Comparison of ENCODE assay signal across 8 cellular contexts in the genomic region with DNA sequence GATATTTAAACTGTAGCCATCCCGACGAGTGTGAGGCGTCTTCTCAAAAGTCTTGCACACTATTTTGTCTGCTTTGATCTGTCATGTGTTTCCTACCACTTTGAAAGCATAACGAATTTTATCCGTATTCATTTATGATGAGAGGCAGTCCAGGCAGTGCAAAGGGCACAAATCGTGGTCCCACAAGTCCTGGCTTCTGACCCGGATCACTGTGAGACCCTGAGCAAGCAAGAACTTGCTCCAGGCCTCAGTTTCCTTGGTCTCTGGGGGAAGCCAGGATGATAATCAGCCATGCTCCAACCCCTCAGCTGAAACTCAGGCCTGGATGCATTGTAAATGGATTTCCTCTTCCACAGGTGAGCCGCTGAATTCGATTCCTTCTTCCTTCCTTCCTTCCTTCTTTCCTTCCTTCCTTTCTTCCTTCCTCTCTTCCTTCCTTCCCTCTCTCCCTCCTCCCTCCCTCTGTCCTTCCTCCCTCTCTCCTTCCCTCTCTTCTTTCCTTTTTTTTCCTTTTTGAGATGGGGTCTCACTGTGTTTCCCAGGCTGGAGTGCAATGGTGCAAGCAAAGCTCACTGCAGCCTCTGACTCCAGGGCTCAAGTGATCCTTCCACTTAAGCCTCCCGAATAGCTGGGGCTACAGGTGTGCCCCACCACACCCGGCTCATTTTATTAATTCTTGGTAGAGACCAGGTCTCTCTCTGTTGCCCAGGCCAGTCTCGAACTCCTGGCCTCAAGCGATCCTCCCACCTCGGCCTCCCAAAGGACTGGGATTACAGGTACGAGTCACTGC. TPM values are rescaled to one million over a fixed set of nuclear protein-coding genes. Genes with fewer than 3 reads are reported as not detected.
A peak's percentile ranks its signal among the peaks of the same experiment; 100 is the strongest.
DNase-seq lines count a peak whose midpoint lies in the region; ATAC-seq, FAIRE-seq and TF ChIP-seq lines count a peak whose summit lies in the region.

No MANE protein-coding gene starts in this region.

- H3K79me1 ChIP-seq in mesenchymal stem cell (replicated peaks; ENCODE audit: low read length, poor library complexity, severe bottlenecking), result no peaks in the 10 kb centered on the region

- peaks cover 3 to 6% of the 10 kb centered on the region in 2 donors for H3K36me3 Mint-ChIP-seq in activated T-cell treated with anti-CD3 and anti-CD28 coated beads, Interleukin-2, amount 50 U/mL, for 72 hours (ENCODE audit: insufficient read depth in 2 of 2)

- TF ChIP-seq CTCF in K562 (IDR thresholded peaks at IDR 0.05 in 2 of 3, conservative IDR thresholded peaks at IDR 0.05 in 1 of 3; ENCODE audit: insufficient read depth in 2 of 3, low read depth in 1 of 3, low read length in 3 of 3) (no peak), tibial nerve (IDR thresholded peaks at IDR 0.05) (no peak), GM13976 (IDR thresholded peaks at IDR 0.05; ENCODE audit: borderline replicate concordance, control extremely low read depth, extremely low read depth, insufficient read depth, missing control alignments) (no peak)

- no peak overlapping the region for H3K14ac ChIP-seq in mesenchymal stem cell (ENCODE audit: low read length in 2 of 2)

- H3K9me3 ChIP-seq in K562 (replicated peaks; ENCODE audit: control insufficient read depth, insufficient read depth, low read depth, low read length) (no peaks in the 10 kb centered on the region), mesenchymal stem cell (ENCODE audit: control insufficient read depth, low read length) (no peaks in the 10 kb centered on the region), tibial nerve (no peaks in the 10 kb centered on the region)

- no peaks in the 10 kb centered on the region for H3K9me1 ChIP-seq in K562 (ENCODE audit: control insufficient read depth, insufficient read depth, low read length)

- no peaks in the 10 kb centered on the region for H4K20me1 ChIP-seq in K562 (replicated peaks; ENCODE audit: control insufficient read depth, insufficient read depth, low read length)

- H3K18ac ChIP-seq in mesenchymal stem cell (ENCODE audit: low read depth in 1 of 2, low read length in 2 of 2), result no peak overlapping the region

- H3K4me1 ChIP-seq in K562 (replicated peaks in 1 of 2; ENCODE audit: control insufficient read depth in 2 of 2, insufficient read depth in 2 of 2, low read length in 2 of 2) (peaks cover 2 to 20% of the 10 kb centered on the region in 2 experiments; a peak in 3 of 5 replicates), mesenchymal stem cell (ENCODE audit: control insufficient read depth, insufficient read depth, low read depth, low read length) (no peaks in the 10 kb centered on the region), tibial nerve (peaks cover 0 to 21% (median 4%) of the 10 kb centered on the region in 4 donors)

- no peak overlapping the region for H3K4me2 ChIP-seq in K562 (ENCODE audit: insufficient read depth, low read length)
- no peak overlapping the region for H3K4me2 ChIP-seq in mesenchymal stem cell (ENCODE audit: low read length, poor library complexity, severe bottlenecking)

- no peak overlapping the region for H2BK15ac ChIP-seq in mesenchymal stem cell (ENCODE audit: low read depth, poor library complexity, severe bottlenecking)

- 27% methylated on average over 15 of the region's 15 CpGs for WGBS in K562 (ENCODE audit: insufficient coverage, low coverage, missing lambda C conversion rate)
- WGBS in mesenchymal stem cell, result 91% methylated on average over 15 of the region's 15 CpGs
- 73 to 74% methylated on average over 15 of the region's 15 CpGs for WGBS in tibial nerve, 2 donors

- no peaks in the 10 kb centered on the region for H3K79me2 ChIP-seq in K562 (ENCODE audit: control insufficient read depth, insufficient read depth, low read length)

- no peak overlapping the region for H2BK5ac ChIP-seq in mesenchymal stem cell (ENCODE audit: low read depth, low read length, poor library complexity, severe bottlenecking)

- no peaks in the 10 kb centered on the region for H3K27me3 Mint-ChIP-seq in activated T-cell treated with anti-CD3 and anti-CD28 coated beads, Interleukin-2, amount 50 U/mL, for 72 hours (ENCODE audit: low read depth)

- no peak overlapping the region for H3K4me3 ChIP-seq in K562
- peak overlapping the region in 1 of 2 experiments; percentile 73 for H3K4me3 ChIP-seq in mesenchymal stem cell (ENCODE audit: insufficient read depth in 1 of 2, low read depth in 1 of 2, low read length in 2 of 2)
- H3K4me3 ChIP-seq in tibial nerve, result peak overlapping the region; percentile 27 to 60 (median 52)

- no peak for TF ChIP-seq RAD21 in K562 (CRISPR knock-in tag; conservative IDR thresholded peaks at IDR 0.05 in 1 of 2, IDR thresholded peaks at IDR 0.05 in 1 of 2)

- no TSS peak for BruUV-seq in K562 (replicated peaks; lab: Mats Ljungman, UMichigan)

- CTCF ChIA-PET in K562 (lab: Yijun Ruan, JAX; ENCODE audit: low intra/inter-chr PET ratio), result no interaction called here

- no peak overlapping the region for H3K27ac ChIP-seq in K562 (ENCODE audit: extremely low read depth, low read depth, low read length)
- no peak overlapping the region for H3K27ac ChIP-seq in mesenchymal stem cell (ENCODE audit: low read length, poor library complexity, severe bottlenecking)
- peak overlapping the region; percentile 57 to 85 (median 70) for H3K27ac ChIP-seq in tibial nerve

- no peak for TF ChIP-seq POLR2A in K562 (conservative IDR thresholded peaks at IDR 0.05)
- TF ChIP-seq POLR2A in tibial nerve (IDR thresholded peaks at IDR 0.05), result no peak

- no peak overlapping the region for H3K9ac ChIP-seq in K562 (ENCODE audit: insufficient read depth in 1 of 2, low read depth in 2 of 2, low read length in 2 of 2)
- peak overlapping the region; percentile 84 for H3K9ac ChIP-seq in mesenchymal stem cell (ENCODE audit: low read length)

- TF ChIP-seq EP300 in K562 (IDR thresholded peaks at IDR 0.05; ENCODE audit: low read length) (no peak), tibial nerve (IDR thresholded peaks at IDR 0.05) (no peak)

- H3K27me3 ChIP-seq in K562 (ENCODE audit: control insufficient read depth in 2 of 2, insufficient read depth in 2 of 2, low read length in 2 of 2), result peaks cover 25 to 38% of the 10 kb centered on the region in 2 experiments; a peak in 4 of 5 replicates
- peaks cover 0 to 4% of the 10 kb centered on the region in 2 experiments for H3K27me3 ChIP-seq in mesenchymal stem cell (ENCODE audit: control insufficient read depth in 1 of 2, insufficient read depth in 1 of 2, low read length in 2 of 2)
- H3K27me3 ChIP-seq in tibial nerve, result no peaks in the 10 kb centered on the region

- H2BK12ac ChIP-seq in mesenchymal stem cell (ENCODE audit: low read length in 2 of 2), result no peak overlapping the region

- H4K8ac ChIP-seq in mesenchymal stem cell (ENCODE audit: low read length), result no peak overlapping the region

- peaks cover 16% of the 10 kb centered on the region for H3K4me1 Mint-ChIP-seq in activated T-cell treated with anti-CD3 and anti-CD28 coated beads, Interleukin-2, amount 50 U/mL, for 72 hours (ENCODE audit: low read depth)

- no peak overlapping the region for H4K91ac ChIP-seq in mesenchymal stem cell (ENCODE audit: low read length)

- no peak for FAIRE-seq in K562 (lab: Jason Lieb, UNC)

- no peak for DNase-seq in activated T-cell treated with anti-CD3 and anti-CD28 coated beads, Interleukin-2, amount 50 U/mL, for 72 hours
- DNase-seq in activated T-cell treated with anti-CD3 and anti-CD28 coated beads, Interleukin-2, amount 50 U/mL, for 48 hours, result no peak
- DNase-seq in K562 (ENCODE audit: extremely low read depth in 1 of 4, low spot score in 3 of 4) (no peak), mesenchymal stem cell (no peak), tibial nerve (ENCODE audit: low spot score in 2 of 2) (no peak), GM13976 (ENCODE audit: low spot score) (no peak), dedifferentiated amniotic fluid mesenchymal stem cell (ENCODE audit: extremely low spot score) (no peak)

- no peaks in the 10 kb centered on the region for H3K36me3 ChIP-seq in K562 (ENCODE audit: control insufficient read depth, insufficient read depth, low read length)
- H3K36me3 ChIP-seq in mesenchymal stem cell (ENCODE audit: control insufficient read depth in 1 of 2, insufficient read depth in 2 of 2, low read depth in 1 of 2, low read length in 2 of 2), result no peaks in the 10 kb centered on the region
- H3K36me3 ChIP-seq in tibial nerve, result no peaks in the 10 kb centered on the region

- in situ Hi-C loops in K562 (cut with MboI) (loop anchor here (10.0 kb wide), 1 partner anchor 218 kb away; a partner anchor contains a TSS), GM13976 (cut with MboI; ENCODE audit: low sequenced_read_pairs, unreplicated experiment) (loop anchor here (10.0 kb wide), 1 partner anchor 78 kb away; no protein-coding TSS in a partner anchor)

- intact Hi-C loops in K562 (cut with micrococcal nuclease), result loop anchor here (10.0 kb wide), 1 partner anchor 218 kb away; a partner anchor contains a TSS

- peaks cover 0 to 2% of the 10 kb centered on the region in 2 donors for H3K9me3 Mint-ChIP-seq in activated T-cell treated with anti-CD3 and anti-CD28 coated beads, Interleukin-2, amount 50 U/mL, for 72 hours

- H3K4ac ChIP-seq in mesenchymal stem cell (ENCODE audit: low read depth in 1 of 2, low read length in 2 of 2), result no peak overlapping the region

- POLR2A ChIA-PET in K562 (lab: Yijun Ruan, JAX), result no interaction called here

- H2BK120ac ChIP-seq in mesenchymal stem cell (ENCODE audit: low read depth, low read length), result no peak overlapping the region

- H3K27ac Mint-ChIP-seq in activated T-cell treated with anti-CD3 and anti-CD28 coated beads, Interleukin-2, amount 50 U/mL, for 72 hours, result peak overlapping the region; percentile 97

- H2AK5ac ChIP-seq in mesenchymal stem cell (ENCODE audit: low read length, severe bottlenecking), result no peak overlapping the region

- no peak for ATAC-seq in activated T-cell treated with anti-CD3 and anti-CD28 coated beads, Interleukin-2, amount 50 U/mL, for 72 hours (replicated peaks in 1 of 2)
- ATAC-seq in K562, result no peak
- no peak for ATAC-seq in GM18517 (IDR thresholded peaks at IDR 0.05; ENCODE audit: unreplicated experiment)

- peak overlapping the region; percentile 87 to 91 for H3K4me3 Mint-ChIP-seq in activated T-cell treated with anti-CD3 and anti-CD28 coated beads, Interleukin-2, amount 50 U/mL, for 72 hours

- H2AFZ ChIP-seq in K562 (ENCODE audit: low read depth, low read length) (no peak overlapping the region), mesenchymal stem cell (ENCODE audit: low read depth, low read length) (no peak overlapping the region)

- no peak overlapping the region for H3K23ac ChIP-seq in mesenchymal stem cell (ENCODE audit: low read length in 2 of 2)

RNA-seq across cellular contexts. Expression of a gene that starts 18.4 kb away (rescaled TPM):
- 10 to 100 TPM; 70.3 to 78.2 TPM for total RNA-seq in activated T-cell treated with anti-CD3 and anti-CD28 coated beads, Interleukin-2, amount 50 U/mL, for 72 hours
- 87.8 and 126 TPM in 2 replicates for total RNA-seq in K562 (2011; cell fraction: chromatin; rRNA removed; ENCODE audit: low replicate concordance)
- 44.4 and 45.4 TPM in 2 replicates for total RNA-seq in K562 (2011; cell fraction: nucleolus; rRNA removed)
- total RNA-seq in K562 (2011; cell fraction: nucleoplasm; rRNA removed), result 60.3 and 60.7 TPM in 2 replicates
- total RNA-seq in K562 (2014; rRNA removed), result 15.5 and 19.4 TPM in 2 replicates
- 32.1 and 36.1 TPM in 2 replicates for total RNA-seq in K562 (2014; rRNA removed; fragmentation: Illumina TruSeq; extraction: Trizol)
- total RNA-seq in K562 (2015; rRNA removed; fragmentation: Illumina TruSeq; extraction: Trizol), result 22.5 and 23.2 TPM in 2 replicates
- 42.9 and 43.0 TPM in 2 replicates for total RNA-seq in K562 (2021)
- 28.3 and 34.6 TPM in 2 replicates for polyA plus RNA-seq in K562 (2011; rRNA removed)
- 14.3 and 17.7 TPM in 2 replicates for polyA plus RNA-seq in K562 (2011; cell fraction: cytosol; rRNA removed)
- polyA plus RNA-seq in K562 (2011; cell fraction: nucleus; rRNA removed), result 20.7 and 36.3 TPM in 2 replicates
- polyA plus RNA-seq in K562 (2012), result 17.2 and 27.8 TPM in 2 replicates
- 23.8 and 27.3 TPM in 2 replicates for polyA plus RNA-seq in K562 (2014; fragmentation: Illumina TruSeq; extraction: Trizol)
- polyA plus RNA-seq in K562 (2014; fragmentation: Nextera tagmentation; extraction: Ambion mirVana), result 1 to 10 TPM; 5.3 to 6.8 TPM
- polyA plus RNA-seq in K562 (2014; rRNA removed), result 19.8 and 20.9 TPM in 2 replicates
- 65.4 and 82.5 TPM in 2 replicates for polyA minus RNA-seq in K562 (2011; rRNA and poly(A)+ RNA removed)
- polyA minus RNA-seq in K562 (2011; cell fraction: cytosol; rRNA and poly(A)+ RNA removed), result 24.1 and 25.7 TPM in 2 replicates
- 12.1 and 20.1 TPM in 2 replicates for polyA minus RNA-seq in K562 (2011; cell fraction: nucleus; rRNA and poly(A)+ RNA removed)
- 18.7 TPM for polyA plus RNA-seq in mesenchymal stem cell (2013, experiment 1 of 2)
- 18.2 TPM for polyA plus RNA-seq in mesenchymal stem cell (2013, experiment 2 of 2)
- 10 to 100 TPM; 32.4 to 37.5 (median 35.4) TPM for total RNA-seq in tibial nerve

RNA-seq across cellular contexts. Expression of a gene that starts 21.1 kb away (rescaled TPM):
- not detected for total RNA-seq in activated T-cell treated with anti-CD3 and anti-CD28 coated beads, Interleukin-2, amount 50 U/mL, for 72 hours
- total RNA-seq in K562 (2011; cell fraction: chromatin; rRNA removed; ENCODE audit: low replicate concordance), result not detected in 2 replicates
- not detected in 2 replicates for total RNA-seq in K562 (2011; cell fraction: nucleolus; rRNA removed)
- not detected in 2 replicates for total RNA-seq in K562 (2011; cell fraction: nucleoplasm; rRNA removed)
- total RNA-seq in K562 (2014; rRNA removed) (0.18 TPM in 1 of 2 replicates, not detected in the other), K562 (2014; rRNA removed; fragmentation: Illumina TruSeq; extraction: Trizol) (not detected in 2 replicates), K562 (2015; rRNA removed; fragmentation: Illumina TruSeq; extraction: Trizol) (not detected in 2 replicates), K562 (2021) (0.53 and 0.54 TPM in 2 replicates), tibial nerve (100 to 1,000 TPM in 2 of 4 donors, 10 to 100 TPM in 2; 68.7 to 182 (median 111) TPM)
- polyA plus RNA-seq in K562 (2011; rRNA removed) (not detected in 2 replicates), K562 (2014; fragmentation: Illumina TruSeq; extraction: Trizol) (not detected in 2 replicates), K562 (2014; fragmentation: Nextera tagmentation; extraction: Ambion mirVana) (not detected), K562 (2014; rRNA removed) (not detected in 2 replicates)
- polyA plus RNA-seq in K562 (2011; cell fraction: cytosol; rRNA removed), result not detected in 2 replicates
- polyA plus RNA-seq in K562 (2011; cell fraction: nucleus; rRNA removed), result not detected in 2 replicates
- not detected in 2 replicates for polyA plus RNA-seq in K562 (2012)
- polyA minus RNA-seq in K562 (2011; rRNA and poly(A)+ RNA removed), result not detected in 2 replicates
- polyA minus RNA-seq in K562 (2011; cell fraction: cytosol; rRNA and poly(A)+ RNA removed), result not detected in 2 replicates
- polyA minus RNA-seq in K562 (2011; cell fraction: nucleus; rRNA and poly(A)+ RNA removed), result not detected in 2 replicates
- polyA plus RNA-seq in mesenchymal stem cell (2013, experiment 1 of 2), result not detected
- polyA plus RNA-seq in mesenchymal stem cell (2013, experiment 2 of 2), result not detected

RNA-seq across cellular contexts. Expression of a gene that starts 52.6 kb away (rescaled TPM):
- total RNA-seq in activated T-cell treated with anti-CD3 and anti-CD28 coated beads, Interleukin-2, amount 50 U/mL, for 72 hours, result 10 to 100 TPM in 1 of 2 donors, 1 to 10 TPM in 1; 8.4 to 12.4 TPM
- total RNA-seq in K562 (2011; cell fraction: chromatin; rRNA removed; ENCODE audit: low replicate concordance), result 19.2 and 21.8 TPM in 2 replicates
- 12.0 and 13.5 TPM in 2 replicates for total RNA-seq in K562 (2011; cell fraction: nucleolus; rRNA removed)
- total RNA-seq in K562 (2011; cell fraction: nucleoplasm; rRNA removed), result 9.1 and 13.6 TPM in 2 replicates
- total RNA-seq in K562 (2014; rRNA removed) (13.8 and 14.0 TPM in 2 replicates), K562 (2014; rRNA removed; fragmentation: Illumina TruSeq; extraction: Trizol) (13.2 and 14.1 TPM in 2 replicates), K562 (2015; rRNA removed; fragmentation: Illumina TruSeq; extraction: Trizol) (11.6 and 12.2 TPM in 2 replicates), K562 (2021) (12.7 and 13.8 TPM in 2 replicates), tibial nerve (10 to 100 TPM; 12.9 to 18.0 (median 16.5) TPM)
- polyA plus RNA-seq in K562 (2011; rRNA removed) (9.5 and 13.4 TPM in 2 replicates), K562 (2014; fragmentation: Illumina TruSeq; extraction: Trizol) (13.5 and 15.5 TPM in 2 replicates), K562 (2014; fragmentation: Nextera tagmentation; extraction: Ambion mirVana) (1 to 10 TPM; 5.9 to 6.9 TPM), K562 (2014; rRNA removed) (11.6 and 11.8 TPM in 2 replicates)
- 6.7 and 9.5 TPM in 2 replicates for polyA plus RNA-seq in K562 (2011; cell fraction: cytosol; rRNA removed)
- polyA plus RNA-seq in K562 (2011; cell fraction: nucleus; rRNA removed), result 7.4 and 7.8 TPM in 2 replicates
- polyA plus RNA-seq in K562 (2012), result 7.7 and 8.5 TPM in 2 replicates
- polyA minus RNA-seq in K562 (2011; rRNA and poly(A)+ RNA removed), result 8.2 and 9.7 TPM in 2 replicates
- 3.5 and 5.0 TPM in 2 replicates for polyA minus RNA-seq in K562 (2011; cell fraction: cytosol; rRNA and poly(A)+ RNA removed)
- polyA minus RNA-seq in K562 (2011; cell fraction: nucleus; rRNA and poly(A)+ RNA removed), result 2.6 and 3.2 TPM in 2 replicates
- 8.8 TPM for polyA plus RNA-seq in mesenchymal stem cell (2013, experiment 1 of 2)
- 8.6 TPM for polyA plus RNA-seq in mesenchymal stem cell (2013, experiment 2 of 2)

Comparison
In these comparisons a context has a peak if more than half of its experiments do, and no peak if none do; other contexts are left out.
1. H3K27ac ChIP-seq: peak in tibial nerve (4 of 4); none in K562 (single experiment) and mesenchymal stem cell (single experiment).
2. RNA of a gene that starts 21.1 kb away (total RNA-seq): 68.7 to 182 TPM in tibial nerve; 0.18 to 0.54 TPM in K562 and not detected in activated T-cell treated with anti-CD3 and anti-CD28 coated beads, Interleukin-2, amount 50 U/mL, for 72 hours; every median in the first group is over 10 times any median in the second.